Comparison of ENCODE assay signal across 1 cellular context in the genomic region with DNA sequence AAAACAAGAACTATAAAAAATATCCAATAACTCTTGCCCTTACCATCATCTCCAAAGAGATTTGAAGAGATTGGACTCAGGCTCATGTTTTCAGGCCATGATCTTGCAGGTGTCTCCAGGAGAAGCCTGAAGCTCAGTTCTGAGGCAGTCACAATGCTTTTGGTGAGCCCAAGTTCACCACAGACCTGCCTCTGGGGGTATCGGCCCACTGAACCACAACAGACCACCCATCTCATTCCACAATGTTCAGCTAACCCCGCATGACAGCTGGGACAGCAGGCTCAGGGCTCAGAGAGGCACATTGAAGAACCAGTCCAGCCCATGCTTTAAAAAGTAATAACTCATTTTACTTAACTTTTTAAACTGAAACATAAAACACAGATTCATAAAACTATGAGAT.
TF ChIP-seq lines count a peak whose summit lies in the region.

No MANE protein-coding gene starts in this region.

TF ChIP-seq in K562, 482 proteins besides CTCF, POLR2A, EP300 and RAD21:
- TF ChIP-seq POLR2B (IDR thresholded peaks at IDR 0.05; ENCODE audit: low read depth, partially characterized antibody), result no peak
- no peak for TF ChIP-seq FIP1L1 (IDR thresholded peaks at IDR 0.05; ENCODE audit: low read depth, low read length, poor library complexity, severe bottlenecking)
- TF ChIP-seq HDAC6 (IDR thresholded peaks at IDR 0.05; ENCODE audit: low read depth, low read length), result no peak
- TF ChIP-seq MITF (IDR thresholded peaks at IDR 0.05), result no peak
- no peak for TF ChIP-seq PTTG1 (tag; IDR thresholded peaks at IDR 0.05; ENCODE audit: low read depth)
- TF ChIP-seq SLC30A9 (CRISPR knock-in tag; IDR thresholded peaks at IDR 0.05), result no peak
- no peak for TF ChIP-seq ZNF584 (CRISPR knock-in tag; IDR thresholded peaks at IDR 0.05; ENCODE audit: low read depth)
- no peak for TF ChIP-seq XRCC3 (IDR thresholded peaks at IDR 0.05)
- no peak for TF ChIP-seq FOXJ3 (CRISPR knock-in tag; IDR thresholded peaks at IDR 0.05)
- no peak for TF ChIP-seq ZNF696 (CRISPR knock-in tag; conservative IDR thresholded peaks at IDR 0.05)
